In genomic region chr5:149940077-149940574, GRCh38 we compare ENCODE assay signal across 10 cellular contexts. TPM values are rescaled to one million over a fixed set of nuclear protein-coding genes. Genes with fewer than 3 reads are reported as not detected.
A peak's percentile ranks its signal among the peaks of the same experiment; 100 is the strongest.
DNase-seq lines count a peak whose midpoint lies in the region; ATAC-seq, FAIRE-seq and TF ChIP-seq lines count a peak whose summit lies in the region.
"Had no signal": no experiment of that assay in that cellular context is flagged by ENCODE, and none has a peak within 500 bp of the region (broad histone marks: within the 10 kb centered on the region; RNA-seq: fewer than 3 reads in every experiment).

No MANE protein-coding gene starts in this region.

- intact Hi-C loops in aorta (cut with DNase I): no loop called here

- no peaks in the 10 kb centered on the region for H3K36me3 ChIP-seq in tibial nerve
- H3K36me3 ChIP-seq in aorta (ENCODE audit: control insufficient read depth in 1 of 2, insufficient read depth in 2 of 2, low read length in 1 of 2): no peaks in the 10 kb centered on the region

- no peak overlapping the region for H3K27ac ChIP-seq in tibial nerve
- no peak overlapping the region for H3K27ac ChIP-seq in aorta (ENCODE audit: low read depth in 1 of 2, low read length in 2 of 2)

- TF ChIP-seq EP300 in tibial nerve (IDR thresholded peaks at IDR 0.05): no peak

- DNase-seq in GM12892 (ENCODE audit: insufficient read length): no peak
- DNase-seq in NCI-H69 (lab: John Stamatoyannopoulos, UW): peak; percentile 35
- DNase-seq in fibroblast of gingiva (ENCODE audit: low read depth): peak; percentile 19
- DNase-seq in UCSD-AML1 (lab: John Stamatoyannopoulos, UW; ENCODE audit: unreplicated experiment): no peak
- no peak for DNase-seq in tibial nerve (ENCODE audit: low spot score in 2 of 2)
- DNase-seq in aorta: no peak
- DNase-seq: NCI-H526 treated with DMSO at 0.1 percent for 48 hours had no signal

- no peak for TF ChIP-seq POLR2A in GM12892 (IDR thresholded peaks at IDR 0.05; ENCODE audit: low read depth, low read length)
- TF ChIP-seq POLR2A in tibial nerve (IDR thresholded peaks at IDR 0.05): no peak

- H3K9me3 ChIP-seq in tibial nerve: no peaks in the 10 kb centered on the region
- no peaks in the 10 kb centered on the region for H3K9me3 ChIP-seq in aorta (ENCODE audit: control insufficient read depth, low read length)

- no peak overlapping the region for H3K4me3 ChIP-seq in tibial nerve
- H3K4me3 ChIP-seq in aorta (ENCODE audit: low read length in 2 of 2): no peak overlapping the region

- 91 to 94% methylated on average over 9 of the region's 9 CpGs for WGBS in tibial nerve, 2 donors
- WGBS in aorta, 2 donors: 93% methylated on average over 9 of the region's 9 CpGs

- TF ChIP-seq CTCF in tibial nerve (IDR thresholded peaks at IDR 0.05): no peak

- H3K4me1 ChIP-seq in tibial nerve: peaks cover 0 to 26% (median 7%) of the 10 kb centered on the region in 4 donors
- peaks cover 10 to 13% of the 10 kb centered on the region in 2 donors for H3K4me1 ChIP-seq in aorta (ENCODE audit: control insufficient read depth in 1 of 2, insufficient read depth in 2 of 2, low read length in 2 of 2)

- ATAC-seq in GM21723 (IDR thresholded peaks at IDR 0.05; ENCODE audit: unreplicated experiment) (peak; percentile 76), HG02759 (IDR thresholded peaks at IDR 0.05; ENCODE audit: unreplicated experiment) (no peak), aorta (ENCODE audit: low FRiP score) (no peak)

- H3K27me3 ChIP-seq in tibial nerve (no peaks in the 10 kb centered on the region), aorta (ENCODE audit: control insufficient read depth in 1 of 2, insufficient read depth in 2 of 2, low read length in 1 of 2) (no peaks in the 10 kb centered on the region)

- peak; percentile 36 for FAIRE-seq in GM12892 (lab: Jason Lieb, UNC)

RNA-seq across cellular contexts. Expression of gene PDE6A, which starts 4.5 kb away (rescaled TPM):
- polyA plus RNA-seq in GM12892 (2012; ENCODE audit: missing spikeins): not detected
- total RNA-seq in tibial nerve (under 1 TPM in 1 of 4 donors, not detected in 3; 0.22 TPM), aorta (not detected)
- polyA plus RNA-seq in aorta: under 1 TPM in 1 of 2 donors, not detected in 1; 0.13 TPM
- total RNA-seq: mononuclear cell had no signal

RNA-seq across cellular contexts. Expression of gene SLC26A2, which starts 20.4 kb away (rescaled TPM):
- 1.8 TPM for polyA plus RNA-seq in GM12892 (2012; ENCODE audit: missing spikeins)
- total RNA-seq in tibial nerve (10 to 100 TPM; 10.2 to 17.9 (median 12.4) TPM), aorta (10 to 100 TPM; 14.0 to 16.1 TPM)
- 1 to 10 TPM; 2.8 to 3.3 TPM for polyA plus RNA-seq in aorta

Comparison
In these comparisons a context has a peak if more than half of its experiments do, and no peak if none do; other contexts are left out.
1. DNase-seq: peak in NCI-H69 (single experiment) and fibroblast of gingiva (single experiment); none in GM12892 (single experiment), UCSD-AML1 (single experiment), tibial nerve (0 of 2) and aorta (0 of 2).